ENCODE assay signal across 1 cellular context in the genomic region with DNA sequence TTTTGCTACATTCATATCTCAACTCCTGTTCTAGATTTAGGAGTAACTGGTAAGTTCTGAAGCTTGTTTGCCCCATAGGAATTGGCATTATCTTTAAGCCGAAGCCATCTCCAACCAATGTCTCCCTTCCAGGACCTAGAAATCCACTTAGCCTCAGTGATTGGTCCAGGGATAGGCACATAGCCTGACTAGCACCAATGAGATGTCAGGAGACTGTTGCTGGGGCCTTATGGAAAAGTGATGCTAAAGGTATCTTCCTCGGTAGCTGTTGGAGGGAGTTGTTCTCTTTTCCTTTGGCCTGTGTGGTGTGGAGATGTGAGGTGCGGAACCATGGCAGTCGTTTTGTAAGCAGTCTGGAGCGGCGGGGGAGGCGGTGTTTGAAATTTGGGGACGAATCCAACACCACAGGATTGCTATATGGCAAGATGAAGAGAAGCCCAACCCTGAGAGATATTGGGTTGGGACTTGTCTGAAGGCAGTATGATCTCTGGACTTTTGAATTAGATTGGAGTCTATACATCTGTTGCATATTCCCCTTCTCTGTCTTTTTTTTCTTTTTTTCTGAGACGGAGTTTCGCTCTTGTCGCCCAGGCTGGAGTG.
TF ChIP-seq lines count a peak whose summit lies in the region.

No MANE protein-coding gene starts in this region.

TF ChIP-seq in WTC11, 78 proteins besides CTCF, POLR2A, EP300 and RAD21 (continued from another document):
- TF ChIP-seq, protein P1, sequence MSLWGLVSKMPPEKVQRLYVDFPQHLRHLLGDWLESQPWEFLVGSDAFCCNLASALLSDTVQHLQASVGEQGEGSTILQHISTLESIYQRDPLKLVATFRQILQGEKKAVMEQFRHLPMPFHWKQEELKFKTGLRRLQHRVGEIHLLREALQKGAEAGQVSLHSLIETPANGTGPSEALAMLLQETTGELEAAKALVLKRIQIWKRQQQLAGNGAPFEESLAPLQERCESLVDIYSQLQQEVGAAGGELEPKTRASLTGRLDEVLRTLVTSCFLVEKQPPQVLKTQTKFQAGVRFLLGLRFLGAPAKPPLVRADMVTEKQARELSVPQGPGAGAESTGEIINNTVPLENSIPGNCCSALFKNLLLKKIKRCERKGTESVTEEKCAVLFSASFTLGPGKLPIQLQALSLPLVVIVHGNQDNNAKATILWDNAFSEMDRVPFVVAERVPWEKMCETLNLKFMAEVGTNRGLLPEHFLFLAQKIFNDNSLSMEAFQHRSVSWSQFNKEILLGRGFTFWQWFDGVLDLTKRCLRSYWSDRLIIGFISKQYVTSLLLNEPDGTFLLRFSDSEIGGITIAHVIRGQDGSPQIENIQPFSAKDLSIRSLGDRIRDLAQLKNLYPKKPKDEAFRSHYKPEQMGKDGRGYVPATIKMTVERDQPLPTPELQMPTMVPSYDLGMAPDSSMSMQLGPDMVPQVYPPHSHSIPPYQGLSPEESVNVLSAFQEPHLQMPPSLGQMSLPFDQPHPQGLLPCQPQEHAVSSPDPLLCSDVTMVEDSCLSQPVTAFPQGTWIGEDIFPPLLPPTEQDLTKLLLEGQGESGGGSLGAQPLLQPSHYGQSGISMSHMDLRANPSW (CRISPR knock-in tag; conservative IDR thresholded peaks at IDR 0.05; ENCODE audit: low read depth), result no peak
- TF ChIP-seq FOXP1 (CRISPR knock-in tag; IDR thresholded peaks at IDR 0.05; ENCODE audit: borderline replicate concordance), result no peak
- TF ChIP-seq MXD4 (CRISPR knock-in tag; IDR thresholded peaks at IDR 0.05; ENCODE audit: borderline replicate concordance), result no peak
- no peak for TF ChIP-seq NFYB (CRISPR knock-in tag; conservative IDR thresholded peaks at IDR 0.05; ENCODE audit: low read depth)
- TF ChIP-seq FOXK1 (CRISPR knock-in tag; IDR thresholded peaks at IDR 0.05), result no peak
- TF ChIP-seq, protein P2, sequence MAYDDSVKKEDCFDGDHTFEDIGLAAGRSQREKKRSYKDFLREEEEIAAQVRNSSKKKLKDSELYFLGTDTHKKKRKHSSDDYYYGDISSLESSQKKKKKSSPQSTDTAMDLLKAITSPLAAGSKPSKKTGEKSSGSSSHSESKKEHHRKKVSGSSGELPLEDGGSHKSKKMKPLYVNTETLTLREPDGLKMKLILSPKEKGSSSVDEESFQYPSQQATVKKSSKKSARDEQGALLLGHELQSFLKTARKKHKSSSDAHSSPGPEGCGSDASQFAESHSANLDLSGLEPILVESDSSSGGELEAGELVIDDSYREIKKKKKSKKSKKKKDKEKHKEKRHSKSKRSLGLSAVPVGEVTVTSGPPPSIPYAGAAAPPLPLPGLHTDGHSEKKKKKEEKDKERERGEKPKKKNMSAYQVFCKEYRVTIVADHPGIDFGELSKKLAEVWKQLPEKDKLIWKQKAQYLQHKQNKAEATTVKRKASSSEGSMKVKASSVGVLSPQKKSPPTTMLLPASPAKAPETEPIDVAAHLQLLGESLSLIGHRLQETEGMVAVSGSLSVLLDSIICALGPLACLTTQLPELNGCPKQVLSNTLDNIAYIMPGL (CRISPR knock-in tag; IDR thresholded peaks at IDR 0.05), result no peak
- no peak for TF ChIP-seq ZNF232 (CRISPR knock-in tag; IDR thresholded peaks at IDR 0.05)
- TF ChIP-seq, protein P3, sequence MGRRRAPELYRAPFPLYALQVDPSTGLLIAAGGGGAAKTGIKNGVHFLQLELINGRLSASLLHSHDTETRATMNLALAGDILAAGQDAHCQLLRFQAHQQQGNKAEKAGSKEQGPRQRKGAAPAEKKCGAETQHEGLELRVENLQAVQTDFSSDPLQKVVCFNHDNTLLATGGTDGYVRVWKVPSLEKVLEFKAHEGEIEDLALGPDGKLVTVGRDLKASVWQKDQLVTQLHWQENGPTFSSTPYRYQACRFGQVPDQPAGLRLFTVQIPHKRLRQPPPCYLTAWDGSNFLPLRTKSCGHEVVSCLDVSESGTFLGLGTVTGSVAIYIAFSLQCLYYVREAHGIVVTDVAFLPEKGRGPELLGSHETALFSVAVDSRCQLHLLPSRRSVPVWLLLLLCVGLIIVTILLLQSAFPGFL (CRISPR knock-in tag; IDR thresholded peaks at IDR 0.05; ENCODE audit: borderline replicate concordance), result no peak
- TF ChIP-seq ZNF138 (CRISPR knock-in tag; conservative IDR thresholded peaks at IDR 0.05), result no peak
- no peak for TF ChIP-seq NR1H2 (CRISPR knock-in tag; IDR thresholded peaks at IDR 0.05)
- no peak for TF ChIP-seq TP53 (CRISPR knock-in tag; IDR thresholded peaks at IDR 0.05)
- no peak for TF ChIP-seq ZNF121 (CRISPR knock-in tag; IDR thresholded peaks at IDR 0.05)
